In genomic region chr11:65639623-65640482, GRCh38 we compare ENCODE assay signal across 8 cellular contexts. TPM values are rescaled to one million over a fixed set of nuclear protein-coding genes. Genes with fewer than 3 reads are reported as not detected.
DNase-seq lines count a peak whose midpoint lies in the region; ATAC-seq and TF ChIP-seq lines count a peak whose summit lies in the region.

No MANE protein-coding gene starts in this region.

- no peak for TF ChIP-seq CTCF in type B pancreatic cell (conservative IDR thresholded peaks at IDR 0.05)

- DNase-seq in SKM-1 treated with dmso at 0.1 percent for 144 hours (lab: John Stamatoyannopoulos, UW; ENCODE audit: unreplicated experiment) (peak; percentile 59), SKM-1 (lab: John Stamatoyannopoulos, UW; ENCODE audit: unreplicated experiment) (no peak), lung microvascular endothelial cell (ENCODE audit: low read depth in 2 of 2) (peak; percentile 43 to 44), type B pancreatic cell (ENCODE audit: extremely low spot score, unreplicated experiment) (no peak), NCI-H1092 treated with DMSO at 0.1 percent for 48 hours (lab: John Stamatoyannopoulos, UW) (no peak)
- DNase-seq in activated T-helper 1 cell treated with anti-CD3 and anti-CD28 coated beads, Interleukin-12 subunit alpha, Interleukin-12 subunit beta, Interleukin-2, Interleukin-4 antibody, amounts not matched to agents 30 ng/mL and 10 ng/mL and 1 ng/mL, durations not matched to agents 14 hours and 24 hours and 36 hours (ENCODE audit: low spot score) = peak; percentile 70

- intact Hi-C loops in activated T-helper 1 cell treated with anti-CD3 and anti-CD28 coated beads, Interleukin-12 subunit alpha, Interleukin-12 subunit beta, Interleukin-2, Interleukin-4 antibody, amounts not matched to agents 30 ng/mL and 10 ng/mL and 1 ng/mL, durations not matched to agents 14 hours and 24 hours and 36 hours (cut with micrococcal nuclease) = loop anchor here (2.0 kb wide), 2 partner anchors 73 to 219 kb away; partner anchors contain the start of genes CFL1 and KAT5

- peaks cover 33% of the 10 kb centered on the region for H3K36me3 Mint-ChIP-seq in activated T-helper 1 cell treated with anti-CD3 and anti-CD28 coated beads, Interleukin-12 subunit alpha, Interleukin-12 subunit beta, Interleukin-2, Interleukin-4 antibody, amounts not matched to agents 30 ng/mL and 10 ng/mL and 1 ng/mL, durations not matched to agents 14 hours and 24 hours and 36 hours (ENCODE audit: low read depth)
- no peaks in the 10 kb centered on the region for H3K36me3 Mint-ChIP-seq in type B pancreatic cell

- H3K27ac ChIP-seq in KOPT-K1 (ENCODE audit: low read depth, low read length, poor library complexity, severe bottlenecking) = peak overlapping the region; percentile 32

- peaks cover 24% of the 10 kb centered on the region for H3K36me3 ChIP-seq in KOPT-K1 (ENCODE audit: insufficient read depth, low read length)

- H3K9me3 ChIP-seq in KOPT-K1 (ENCODE audit: insufficient read depth, low read length, poor library complexity, severe bottlenecking) = no peaks in the 10 kb centered on the region

- H3K9me3 Mint-ChIP-seq in activated T-helper 1 cell treated with anti-CD3 and anti-CD28 coated beads, Interleukin-12 subunit alpha, Interleukin-12 subunit beta, Interleukin-2, Interleukin-4 antibody, amounts not matched to agents 30 ng/mL and 10 ng/mL and 1 ng/mL, durations not matched to agents 14 hours and 24 hours and 36 hours = no peaks in the 10 kb centered on the region
- H3K9me3 Mint-ChIP-seq in type B pancreatic cell = no peaks in the 10 kb centered on the region

- ATAC-seq in HG02870 (IDR thresholded peaks at IDR 0.05; ENCODE audit: unreplicated experiment) = no peak

- H3K27me3 Mint-ChIP-seq in activated T-helper 1 cell treated with anti-CD3 and anti-CD28 coated beads, Interleukin-12 subunit alpha, Interleukin-12 subunit beta, Interleukin-2, Interleukin-4 antibody, amounts not matched to agents 30 ng/mL and 10 ng/mL and 1 ng/mL, durations not matched to agents 14 hours and 24 hours and 36 hours (ENCODE audit: insufficient read depth) = no peaks in the 10 kb centered on the region
- H3K27me3 Mint-ChIP-seq in type B pancreatic cell = peaks cover 3% of the 10 kb centered on the region

- H3K27ac Mint-ChIP-seq in activated T-helper 1 cell treated with anti-CD3 and anti-CD28 coated beads, Interleukin-12 subunit alpha, Interleukin-12 subunit beta, Interleukin-2, Interleukin-4 antibody, amounts not matched to agents 30 ng/mL and 10 ng/mL and 1 ng/mL, durations not matched to agents 14 hours and 24 hours and 36 hours = peak overlapping the region; percentile 83
- H3K27ac Mint-ChIP-seq in type B pancreatic cell = no peak overlapping the region

- H3K4me1 Mint-ChIP-seq in activated T-helper 1 cell treated with anti-CD3 and anti-CD28 coated beads, Interleukin-12 subunit alpha, Interleukin-12 subunit beta, Interleukin-2, Interleukin-4 antibody, amounts not matched to agents 30 ng/mL and 10 ng/mL and 1 ng/mL, durations not matched to agents 14 hours and 24 hours and 36 hours (ENCODE audit: low read depth) = peaks cover 48% of the 10 kb centered on the region
- peaks cover 13% of the 10 kb centered on the region for H3K4me1 Mint-ChIP-seq in type B pancreatic cell (ENCODE audit: unreplicated experiment)

- H3K4me3 Mint-ChIP-seq in activated T-helper 1 cell treated with anti-CD3 and anti-CD28 coated beads, Interleukin-12 subunit alpha, Interleukin-12 subunit beta, Interleukin-2, Interleukin-4 antibody, amounts not matched to agents 30 ng/mL and 10 ng/mL and 1 ng/mL, durations not matched to agents 14 hours and 24 hours and 36 hours = peak overlapping the region; percentile 82
- peak overlapping the region; percentile 22 for H3K4me3 Mint-ChIP-seq in type B pancreatic cell

RNA-seq across cellular contexts. Expression of gene SIPA1, which starts 2.0 kb away (rescaled TPM):
- total RNA-seq in activated T-helper 1 cell treated with anti-CD3 and anti-CD28 coated beads, Interleukin-12 subunit alpha, Interleukin-12 subunit beta, Interleukin-2, Interleukin-4 antibody, amounts not matched to agents 30 ng/mL and 10 ng/mL and 1 ng/mL, durations not matched to agents 14 hours and 24 hours and 36 hours = 117 and 130 TPM in 2 replicates
- 42.9 and 92.5 TPM in 2 replicates for total RNA-seq in lung microvascular endothelial cell
- total RNA-seq in type B pancreatic cell (ENCODE audit: low replicate concordance) = 26.5 and 26.8 TPM in 2 replicates

RNA-seq across cellular contexts. Expression of gene RELA, which starts 22.9 kb away (rescaled TPM):
- total RNA-seq in activated T-helper 1 cell treated with anti-CD3 and anti-CD28 coated beads, Interleukin-12 subunit alpha, Interleukin-12 subunit beta, Interleukin-2, Interleukin-4 antibody, amounts not matched to agents 30 ng/mL and 10 ng/mL and 1 ng/mL, durations not matched to agents 14 hours and 24 hours and 36 hours = 102 and 104 TPM in 2 replicates
- total RNA-seq in lung microvascular endothelial cell (10.2 and 16.1 TPM in 2 replicates), type B pancreatic cell (ENCODE audit: low replicate concordance) (64.8 and 80.0 TPM in 2 replicates)

RNA-seq across cellular contexts. Expression of gene PCNX3, which starts 24.3 kb away (rescaled TPM):
- total RNA-seq in activated T-helper 1 cell treated with anti-CD3 and anti-CD28 coated beads, Interleukin-12 subunit alpha, Interleukin-12 subunit beta, Interleukin-2, Interleukin-4 antibody, amounts not matched to agents 30 ng/mL and 10 ng/mL and 1 ng/mL, durations not matched to agents 14 hours and 24 hours and 36 hours = 55.0 and 55.2 TPM in 2 replicates
- total RNA-seq in lung microvascular endothelial cell (10.2 and 12.9 TPM in 2 replicates), type B pancreatic cell (ENCODE audit: low replicate concordance) (44.9 and 49.2 TPM in 2 replicates)

RNA-seq across cellular contexts. Expression of gene MAP3K11, which starts 25.8 kb away (rescaled TPM):
- 103 and 106 TPM in 2 replicates for total RNA-seq in activated T-helper 1 cell treated with anti-CD3 and anti-CD28 coated beads, Interleukin-12 subunit alpha, Interleukin-12 subunit beta, Interleukin-2, Interleukin-4 antibody, amounts not matched to agents 30 ng/mL and 10 ng/mL and 1 ng/mL, durations not matched to agents 14 hours and 24 hours and 36 hours
- total RNA-seq in lung microvascular endothelial cell (58.8 and 67.5 TPM in 2 replicates), type B pancreatic cell (ENCODE audit: low replicate concordance) (56.7 and 61.9 TPM in 2 replicates)

RNA-seq across cellular contexts. Expression of gene KCNK7, which starts 44.3 kb away (rescaled TPM):
- 1.6 and 2.0 TPM in 2 replicates for total RNA-seq in activated T-helper 1 cell treated with anti-CD3 and anti-CD28 coated beads, Interleukin-12 subunit alpha, Interleukin-12 subunit beta, Interleukin-2, Interleukin-4 antibody, amounts not matched to agents 30 ng/mL and 10 ng/mL and 1 ng/mL, durations not matched to agents 14 hours and 24 hours and 36 hours
- total RNA-seq in lung microvascular endothelial cell (under 0.01 and 0.20 TPM in 2 replicates), type B pancreatic cell (ENCODE audit: low replicate concordance) (0.36 and 1.1 TPM in 2 replicates)

Comparison
In these comparisons a context has a peak if more than half of its experiments do, and no peak if none do; other contexts are left out.
1. DNase-seq: peak in SKM-1 treated with dmso at 0.1 percent for 144 hours (single experiment), activated T-helper 1 cell treated with anti-CD3 and anti-CD28 coated beads, Interleukin-12 subunit alpha, Interleukin-12 subunit beta, Interleukin-2, Interleukin-4 antibody, amounts not matched to agents 30 ng/mL and 10 ng/mL and 1 ng/mL, durations not matched to agents 14 hours and 24 hours and 36 hours (single experiment) and lung microvascular endothelial cell (2 of 2); none in SKM-1 (single experiment), type B pancreatic cell (single experiment) and NCI-H1092 treated with DMSO at 0.1 percent for 48 hours (single experiment).